ENCODE assay signal across 13 cellular contexts in genomic region chr10:42970451-42971250, GRCh38.
DNase-seq lines count a peak whose midpoint lies in the region; ATAC-seq and TF ChIP-seq lines count a peak whose summit lies in the region.
"Had no signal": no experiment of that assay in that cellular context is flagged by ENCODE, and none has a peak within 500 bp of the region (broad histone marks: within the 10 kb centered on the region; RNA-seq: fewer than 3 reads in every experiment).

No MANE protein-coding gene starts in this region.

- peaks cover 10% of the 10 kb centered on the region for H3K27me3 Mint-ChIP-seq in osteocyte (ENCODE audit: unreplicated experiment)
- H3K27me3 Mint-ChIP-seq: type B pancreatic cell had no signal

- no peak overlapping the region for H3K4me3 Mint-ChIP-seq in osteocyte (ENCODE audit: unreplicated experiment)
- H3K4me3 Mint-ChIP-seq: type B pancreatic cell had no signal

- DNase-seq in CD1c-positive myeloid dendritic cell (ENCODE audit: extremely low spot score), result peak; percentile 10
- DNase-seq in NCI-H82 (lab: John Stamatoyannopoulos, UW), result peak; percentile 75
- peak; percentile 43 for DNase-seq in ecto neural progenitor cell (ENCODE audit: low spot score)
- DNase-seq in osteocyte (ENCODE audit: extremely low spot score, unreplicated experiment), result peak; percentile 80
- no peak for DNase-seq in NCI-H1417 treated with DMSO at 0.1 percent for 48 hours (lab: John Stamatoyannopoulos, UW)
- DNase-seq: activated T-cell treated with anti-CD3 and anti-CD28 coated beads, Interleukin-2, amount 50 U/mL, for 1 hour; anterior cingulate cortex; dermis blood vessel endothelial cell; DND-41; SJCRH30 had no signal

- no peaks in the 10 kb centered on the region for H3K4me1 Mint-ChIP-seq in osteocyte (ENCODE audit: unreplicated experiment)

- TF ChIP-seq CTCF in osteocyte (IDR thresholded peaks at IDR 0.05), result no peak

- no peak overlapping the region for H3K27ac Mint-ChIP-seq in osteocyte (ENCODE audit: unreplicated experiment)
- H3K27ac Mint-ChIP-seq: type B pancreatic cell had no signal

- no peaks in the 10 kb centered on the region for H3K9me3 Mint-ChIP-seq in osteocyte (ENCODE audit: unreplicated experiment)
- H3K9me3 Mint-ChIP-seq: type B pancreatic cell had no signal

- ATAC-seq in HG02759 (IDR thresholded peaks at IDR 0.05; ENCODE audit: unreplicated experiment) (no peak), GM18498 (IDR thresholded peaks at IDR 0.05; ENCODE audit: unreplicated experiment) (no peak)

- H3K36me3 Mint-ChIP-seq in osteocyte (ENCODE audit: unreplicated experiment), result no peaks in the 10 kb centered on the region
- H3K36me3 Mint-ChIP-seq: type B pancreatic cell had no signal
